In the genomic region with DNA sequence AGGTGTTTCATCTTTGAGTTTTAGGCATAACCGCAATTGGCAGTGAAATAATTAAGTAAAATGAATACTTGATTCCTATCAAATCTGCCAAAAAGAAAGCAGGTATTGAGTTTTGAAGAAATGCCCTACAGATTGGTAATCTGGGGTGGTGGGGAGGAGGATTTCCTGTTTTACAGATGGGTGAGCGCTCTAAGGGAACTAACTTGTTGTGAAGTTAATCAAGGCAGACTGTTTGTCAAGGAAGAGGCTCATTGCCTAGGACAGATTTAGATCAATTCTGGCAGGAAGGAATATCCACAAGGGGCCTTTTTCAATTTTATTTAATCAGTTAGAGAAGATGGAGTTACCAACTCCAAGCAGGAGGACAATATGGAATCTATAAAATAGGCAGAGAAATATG, we compare ENCODE assay signal across 25 cellular contexts.
"Had no signal": no experiment of that assay in that cellular context is flagged by ENCODE, and none has a peak within 500 bp of the region (broad histone marks: within the 10 kb centered on the region; RNA-seq: fewer than 3 reads in every experiment).

No MANE protein-coding gene starts in this region.

- H3K4me1 ChIP-seq: esophagus muscularis mucosa, foreskin keratinocyte, gastroesophageal sphincter, prostate gland, sigmoid colon, transverse colon, upper lobe of right lung, uterus had no signal

- H3K4me3 Mint-ChIP-seq: nephron progenitor cell; stimulated activated effector memory CD8-positive, alpha-beta T cell treated with anti-CD3 and anti-CD28 coated beads, Interleukin-12 subunit alpha, Interleukin-12 subunit beta, amount 100 ng/mL, for 72 hours had no signal

- H3K27ac Mint-ChIP-seq: nephron progenitor cell; stimulated activated effector memory CD8-positive, alpha-beta T cell treated with anti-CD3 and anti-CD28 coated beads, Interleukin-12 subunit alpha, Interleukin-12 subunit beta, amount 100 ng/mL, for 72 hours had no signal

- H3K9me3 Mint-ChIP-seq: nephron progenitor cell had no signal

- H3K36me3 Mint-ChIP-seq: naive thymus-derived CD8-positive, alpha-beta T cell; stimulated activated effector memory CD8-positive, alpha-beta T cell treated with anti-CD3 and anti-CD28 coated beads, Interleukin-12 subunit alpha, Interleukin-12 subunit beta, amount 100 ng/mL, for 72 hours had no signal

- H3K27me3 ChIP-seq: dorsolateral prefrontal cortex, esophagus muscularis mucosa, foreskin keratinocyte, gastroesophageal sphincter, heart left ventricle, hepatocyte, sigmoid colon, transverse colon, upper lobe of right lung, uterus had no signal

- DNase-seq: dorsolateral prefrontal cortex; effector CD4-positive, alpha-beta T cell; foreskin keratinocyte; heart left ventricle; kidney; mesendoderm; midbrain; naive thymus-derived CD8-positive, alpha-beta T cell; nephron progenitor cell; nucleus accumbens; right cardiac atrium; sigmoid colon; stimulated activated CD4-positive, alpha-beta T cell treated with anti-CD3 and anti-CD28 coated beads, Interleukin-2, amount 100 ng/mL, for 24 hours; stimulated activated CD4-positive, alpha-beta T cell treated with anti-CD3 and anti-CD28 coated beads, Interleukin-4, amount 100 ng/mL, for 24 hours; stimulated activated naive CD8-positive, alpha-beta T cell treated with anti-CD3 and anti-CD28 coated beads, Interleukin-15, Interleukin-2, amounts not matched to agents 100 U/mL and 50 U/mL, for 24 hours; substantia nigra; transverse colon; upper lobe of right lung; uterus had no signal

- H3K27ac ChIP-seq: dorsolateral prefrontal cortex, esophagus muscularis mucosa, foreskin keratinocyte, gastroesophageal sphincter, heart left ventricle, hepatocyte, prostate gland, sigmoid colon, transverse colon, upper lobe of right lung, uterus had no signal

- H3K4me2 ChIP-seq: hepatocyte had no signal

- H3K4me3 ChIP-seq: dorsolateral prefrontal cortex, esophagus muscularis mucosa, gastroesophageal sphincter, heart left ventricle, hepatocyte, prostate gland, sigmoid colon, transverse colon, upper lobe of right lung, uterus had no signal

- ATAC-seq: foreskin keratinocyte; gastroesophageal sphincter; heart left ventricle; left lobe of liver; naive thymus-derived CD8-positive, alpha-beta T cell; right cardiac atrium; stimulated activated effector memory CD8-positive, alpha-beta T cell treated with anti-CD3 and anti-CD28 coated beads, Interleukin-12 subunit alpha, Interleukin-12 subunit beta, amount 100 ng/mL, for 72 hours; stimulated activated naive CD8-positive, alpha-beta T cell treated with anti-CD3 and anti-CD28 coated beads, Interleukin-15, Interleukin-2, amounts not matched to agents 100 U/mL and 50 U/mL, for 24 hours; upper lobe of right lung had no signal

- H3K9me3 ChIP-seq: esophagus muscularis mucosa, gastroesophageal sphincter, heart left ventricle, prostate gland, sigmoid colon, transverse colon, upper lobe of right lung, uterus had no signal

- H3K4me1 Mint-ChIP-seq: stimulated activated effector memory CD8-positive, alpha-beta T cell treated with anti-CD3 and anti-CD28 coated beads, Interleukin-12 subunit alpha, Interleukin-12 subunit beta, amount 100 ng/mL, for 72 hours had no signal

- H3K36me3 ChIP-seq: esophagus muscularis mucosa, gastroesophageal sphincter, heart left ventricle, prostate gland, sigmoid colon, transverse colon, upper lobe of right lung, uterus had no signal
